10 cellular contexts compared by ENCODE assay signal in genomic region chr10:124725171-124725631, GRCh38. TPM values are rescaled to one million over a fixed set of nuclear protein-coding genes. Genes with fewer than 3 reads are reported as not detected.
A peak's percentile ranks its signal among the peaks of the same experiment; 100 is the strongest.
DNase-seq lines count a peak whose midpoint lies in the region; ATAC-seq and TF ChIP-seq lines count a peak whose summit lies in the region.
"Had no signal": no experiment of that assay in that cellular context is flagged by ENCODE, and none has a peak within 500 bp of the region (broad histone marks: within the 10 kb centered on the region; RNA-seq: fewer than 3 reads in every experiment).

No MANE protein-coding gene starts in this region.

- H3K4me3 ChIP-seq in KMS-11 (IDR thresholded peaks at IDR 0.05; ENCODE audit: insufficient read depth, low read depth, low read length) (no peak overlapping the region), neuronal stem cell (ENCODE audit: low read length in 2 of 2) (no peak overlapping the region)

- H2BK5ac ChIP-seq in neuronal stem cell (ENCODE audit: low read length) = no peak overlapping the region

- H3K27me3 Mint-ChIP-seq in CD14-positive monocyte (ENCODE audit: low read depth in 3 of 3) (no peaks in the 10 kb centered on the region), progenitor cell of endocrine pancreas (no peaks in the 10 kb centered on the region), nephron progenitor cell (ENCODE audit: low read depth, poor library complexity) (peaks cover 5% of the 10 kb centered on the region)
- no peaks in the 10 kb centered on the region for H3K27me3 Mint-ChIP-seq in effector memory CD8-positive, alpha-beta T cell

- peaks cover 77% of the 10 kb centered on the region for H3K4me1 Mint-ChIP-seq in CD14-positive monocyte
- H3K4me1 Mint-ChIP-seq in effector memory CD8-positive, alpha-beta T cell (ENCODE audit: low read depth in 2 of 2) = peaks cover 82 to 91% of the 10 kb centered on the region in 2 donors
- H3K4me1 Mint-ChIP-seq in progenitor cell of endocrine pancreas (ENCODE audit: low read depth) = peaks cover 36% of the 10 kb centered on the region
- peaks cover 67% of the 10 kb centered on the region for H3K4me1 Mint-ChIP-seq in nephron progenitor cell

- H3K23ac ChIP-seq in neuronal stem cell (ENCODE audit: low read depth, low read length, poor library complexity) = no peak overlapping the region

- peaks cover 90% of the 10 kb centered on the region for H3K4me1 ChIP-seq in KMS-11 (ENCODE audit: low read depth, poor library complexity, severe bottlenecking)
- H3K4me1 ChIP-seq in neuronal stem cell (ENCODE audit: control insufficient read depth in 2 of 2, insufficient read depth in 1 of 2, low read depth in 1 of 2, low read length in 2 of 2) = peaks cover 9 to 24% of the 10 kb centered on the region in 2 donors
- H3K4me1 ChIP-seq: Caco-2 had no signal

- H3K27ac Mint-ChIP-seq in CD14-positive monocyte (peak overlapping the region in 6 of 7 donors; percentile 59 to 98 (median 72)), progenitor cell of endocrine pancreas (peak overlapping the region; percentile 93), nephron progenitor cell (no peak overlapping the region)
- peak overlapping the region; percentile 95 to 96 for H3K27ac Mint-ChIP-seq in effector memory CD8-positive, alpha-beta T cell

- H3K4me2 ChIP-seq in KMS-11 (peak overlapping the region; percentile 98; the same call in 1 of the 2 replicates), neuronal stem cell (ENCODE audit: insufficient read depth, low read length, poor library complexity, severe bottlenecking) (no peak overlapping the region)

- peaks cover 41 to 43% of the 10 kb centered on the region in 2 donors for H3K36me3 Mint-ChIP-seq in CD14-positive monocyte
- peaks cover 50% of the 10 kb centered on the region for H3K36me3 Mint-ChIP-seq in effector memory CD8-positive, alpha-beta T cell (ENCODE audit: insufficient read depth)
- H3K36me3 Mint-ChIP-seq in progenitor cell of endocrine pancreas (ENCODE audit: insufficient read depth) = peaks cover 6% of the 10 kb centered on the region
- H3K36me3 Mint-ChIP-seq in nephron progenitor cell (ENCODE audit: low read depth) = peaks cover 29% of the 10 kb centered on the region

- H3K27ac ChIP-seq in KMS-11 = peak overlapping the region; percentile 97
- no peak overlapping the region for H3K27ac ChIP-seq in neuronal stem cell (replicated peaks; ENCODE audit: low read length)

- no peak overlapping the region for H3K4ac ChIP-seq in neuronal stem cell (ENCODE audit: low read length)

- H3K36me3 ChIP-seq in KMS-11 (ENCODE audit: insufficient read depth) (no peaks in the 10 kb centered on the region), neuronal stem cell (replicated peaks in 1 of 2; ENCODE audit: control insufficient read depth in 2 of 2, insufficient read depth in 2 of 2, low read length in 2 of 2) (peaks cover 3 to 27% of the 10 kb centered on the region in 2 donors)

- no peaks in the 10 kb centered on the region for H3K9me3 Mint-ChIP-seq in CD14-positive monocyte
- no peaks in the 10 kb centered on the region for H3K9me3 Mint-ChIP-seq in effector memory CD8-positive, alpha-beta T cell
- H3K9me3 Mint-ChIP-seq in progenitor cell of endocrine pancreas (ENCODE audit: low read depth) = no peaks in the 10 kb centered on the region
- no peaks in the 10 kb centered on the region for H3K9me3 Mint-ChIP-seq in nephron progenitor cell

- no peak overlapping the region for H4K91ac ChIP-seq in neuronal stem cell (ENCODE audit: low read depth, low read length, poor library complexity)

- no peak for TF ChIP-seq CTCF in CD14-positive monocyte (IDR thresholded peaks at IDR 0.05)
- TF ChIP-seq CTCF in KMS-11 (conservative IDR thresholded peaks at IDR 0.05; ENCODE audit: low read depth, low read length) = no peak
- TF ChIP-seq CTCF in progenitor cell of endocrine pancreas (IDR thresholded peaks at IDR 0.05; ENCODE audit: unreplicated experiment) = no peak
- TF ChIP-seq CTCF in nephron progenitor cell (IDR thresholded peaks at IDR 0.05) = no peak

- H3K9ac ChIP-seq in KMS-11 (peak overlapping the region; percentile 71; the same call in 1 of the 2 replicates), neuronal stem cell (ENCODE audit: low read depth, low read length, poor library complexity) (no peak overlapping the region)

- H2BK12ac ChIP-seq in neuronal stem cell (ENCODE audit: low read length) = no peak overlapping the region

- no peak overlapping the region for H3K14ac ChIP-seq in neuronal stem cell (ENCODE audit: low read length)

- intact Hi-C loops in CD14-positive monocyte (cut with micrococcal nuclease) = no loop called here

- H2AFZ ChIP-seq in KMS-11 (ENCODE audit: low read depth) (no peak overlapping the region), neuronal stem cell (ENCODE audit: low read length) (no peak overlapping the region)

- H2AK5ac ChIP-seq in neuronal stem cell (ENCODE audit: low read depth, low read length) = no peak overlapping the region

- no peak overlapping the region for H2BK120ac ChIP-seq in neuronal stem cell (ENCODE audit: low read depth, low read length)

- no peaks in the 10 kb centered on the region for H3K9me3 ChIP-seq in neuronal stem cell (replicated peaks in 1 of 2; ENCODE audit: control insufficient read depth in 2 of 2, insufficient read depth in 1 of 2, low read depth in 1 of 2, low read length in 2 of 2)
- H3K9me3 ChIP-seq: Caco-2 had no signal

- H2BK15ac ChIP-seq in neuronal stem cell (ENCODE audit: low read length) = no peak overlapping the region

- WGBS in neuronal stem cell (ENCODE audit: extremely low coverage in 2 of 2, insufficient read length in 2 of 2, insufficient replicate concordance in 1 of 2), 2 donors = no CpG with 5 or more reads among the region's 9 CpGs

- no peaks in the 10 kb centered on the region for H4K20me1 ChIP-seq in KMS-11 (ENCODE audit: insufficient read depth)

- peaks cover 8% of the 10 kb centered on the region for H3K79me1 ChIP-seq in neuronal stem cell (ENCODE audit: low read depth, low read length)

- no peak for ATAC-seq in effector memory CD8-positive, alpha-beta T cell (replicated peaks)
- ATAC-seq in HG03045 (IDR thresholded peaks at IDR 0.05; ENCODE audit: unreplicated experiment) = no peak
- ATAC-seq: left lobe of liver had no signal

- H3K4me3 Mint-ChIP-seq in CD14-positive monocyte (no peak overlapping the region), progenitor cell of endocrine pancreas (ENCODE audit: low read depth) (no peak overlapping the region), nephron progenitor cell (no peak overlapping the region)
- H3K4me3 Mint-ChIP-seq in effector memory CD8-positive, alpha-beta T cell = peak overlapping the region; percentile 84 to 85

- DNase-seq in CD14-positive monocyte (ENCODE audit: low spot score) (no peak), progenitor cell of endocrine pancreas (ENCODE audit: low spot score, unreplicated experiment) (no peak), neuronal stem cell (ENCODE audit: low spot score) (no peak), nephron progenitor cell (no peak), COLO829 (ENCODE audit: low spot score) (no peak)
- no peak for DNase-seq in effector memory CD8-positive, alpha-beta T cell
- DNase-seq: Caco-2 had no signal

- no peak overlapping the region for H3K18ac ChIP-seq in neuronal stem cell (ENCODE audit: low read length)

- peaks cover 70% of the 10 kb centered on the region for H3K79me2 ChIP-seq in KMS-11 (ENCODE audit: insufficient read depth, low read depth)

- H3K27me3 ChIP-seq in KMS-11 (ENCODE audit: insufficient read depth, low read depth) (no peaks in the 10 kb centered on the region), neuronal stem cell (ENCODE audit: control insufficient read depth in 3 of 3, insufficient read depth in 3 of 3, low read depth in 1 of 3, low read length in 3 of 3) (no peaks in the 10 kb centered on the region)

- H4K8ac ChIP-seq in neuronal stem cell (ENCODE audit: low read depth, low read length) = no peak overlapping the region

RNA-seq across cellular contexts. Expression of gene FAM53B, which starts 19.0 kb away (rescaled TPM):
- polyA plus RNA-seq in CD14-positive monocyte = 10 to 100 TPM in 1 of 2 donors, 1 to 10 TPM in 1; 5.8 to 12.6 TPM
- 36.8 and 39.8 TPM in 2 replicates for total RNA-seq in progenitor cell of endocrine pancreas
- polyA plus RNA-seq in neuronal stem cell (2013, experiment 1 of 2) = 15.1 TPM
- polyA plus RNA-seq in neuronal stem cell (2013, experiment 2 of 2) = 15.7 TPM

Comparison
In these comparisons a context has a peak if more than half of its experiments do, and no peak if none do; other contexts are left out.
1. H3K4me3 Mint-ChIP-seq: peak in effector memory CD8-positive, alpha-beta T cell (2 of 2); none in CD14-positive monocyte (0 of 2), progenitor cell of endocrine pancreas (single experiment) and nephron progenitor cell (single experiment).